Comparison of ENCODE assay signal across 8 cellular contexts in genomic region chr6:56890683-56891429, GRCh38.
DNase-seq lines count a peak whose midpoint lies in the region; ATAC-seq and TF ChIP-seq lines count a peak whose summit lies in the region.

No MANE protein-coding gene starts in this region.

- no peaks in the 10 kb centered on the region for H3K9me3 ChIP-seq in stomach

- no peaks in the 10 kb centered on the region for H3K27me3 ChIP-seq in foreskin keratinocyte
- H3K27me3 ChIP-seq in stomach: no peaks in the 10 kb centered on the region

- DNase-seq in AG09309 (ENCODE audit: low read depth) (peak; percentile 87), RPMI7951 (ENCODE audit: low read depth) (peak; percentile 88), foreskin keratinocyte (peak; percentile 42 to 68), G401 (ENCODE audit: low spot score) (no peak), stomach (no peak)
- DNase-seq in activated CD8-positive, alpha-beta memory T cell treated with anti-CD3 and anti-CD28 coated beads, Interleukin-2, amount 50 U/mL, for 4 hours: no peak

- H3K27ac ChIP-seq in foreskin keratinocyte (peak overlapping the region; percentile 56), stomach (peak overlapping the region in 2 of 5 donors; percentile 24 to 53)

- H3K4me1 ChIP-seq in foreskin keratinocyte: peaks cover 16% of the 10 kb centered on the region
- H3K4me1 ChIP-seq in stomach: peaks cover 0 to 7% (median 0%) of the 10 kb centered on the region in 4 donors

- TF ChIP-seq CTCF in AG09309 (IDR thresholded peaks at IDR 0.05; ENCODE audit: control insufficient read depth, insufficient read depth, low read depth, low read length, missing control alignments) (no peak), foreskin keratinocyte (conservative IDR thresholded peaks at IDR 0.05) (no peak), stomach (IDR thresholded peaks at IDR 0.05) (no peak)

- no peaks in the 10 kb centered on the region for H3K36me3 ChIP-seq in stomach

- ATAC-seq in GM18873 (IDR thresholded peaks at IDR 0.05; ENCODE audit: low FRiP score, unreplicated experiment) (peak; percentile 99), HG03039 (IDR thresholded peaks at IDR 0.05; ENCODE audit: unreplicated experiment) (peak; percentile 97), foreskin keratinocyte (peak; percentile 82)

- no peak for TF ChIP-seq POLR2A in stomach (IDR thresholded peaks at IDR 0.05)

- H3K4me3 ChIP-seq in AG09309 (ENCODE audit: control insufficient read depth, low read depth, low read length) (no peak overlapping the region), stomach (no peak overlapping the region)

- WGBS in stomach, 5 donors: 69 to 77% (median 74%) methylated on average over 8 of the region's 8 CpGs

- in situ Hi-C loops in G401 (cut with HindIII; ENCODE audit: low sequenced_read_pairs): no loop called here

- intact Hi-C loops in stomach (cut with DNase I; ENCODE audit: low total_unique reads): no loop called here

- no peak for TF ChIP-seq EP300 in stomach (IDR thresholded peaks at IDR 0.05)

Comparison
In these comparisons a context has a peak if more than half of its experiments do, and no peak if none do; other contexts are left out.
1. DNase-seq: peak in AG09309 (single experiment), RPMI7951 (single experiment) and foreskin keratinocyte (2 of 2); none in G401 (single experiment), activated CD8-positive, alpha-beta memory T cell treated with anti-CD3 and anti-CD28 coated beads, Interleukin-2, amount 50 U/mL, for 4 hours (single experiment) and stomach (single experiment).
2. Peak in every context shown above with its lines, with median percentiles within 50 percentile points of each other: ATAC-seq.